Comparison of ENCODE assay signal across 1 cellular context in the genomic region with DNA sequence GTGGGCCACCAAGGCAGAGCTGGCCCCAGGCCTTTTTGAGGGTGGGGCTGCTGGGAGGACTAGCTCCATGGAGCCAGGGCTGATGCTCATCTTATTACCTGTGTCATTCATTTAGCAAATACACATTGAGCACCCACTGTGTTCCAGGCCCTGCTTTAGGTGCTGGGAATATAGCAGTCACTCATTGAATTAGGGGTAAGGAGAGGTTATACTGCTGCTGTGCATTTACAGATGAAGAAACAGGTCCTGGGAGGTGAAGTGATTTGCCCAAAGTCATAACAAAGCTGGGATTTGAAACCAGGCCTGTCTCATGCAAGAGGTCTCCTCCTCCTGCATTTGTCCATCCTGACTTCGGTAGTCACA.
TF ChIP-seq lines count a peak whose summit lies in the region.

No MANE protein-coding gene starts in this region.

TF ChIP-seq in HepG2, 621 proteins besides CTCF, POLR2A, EP300 and RAD21:
- TF ChIP-seq KMT2B (CRISPR knock-in tag; IDR thresholded peaks at IDR 0.05) (no peak), TAF1 (CRISPR knock-in tag; IDR thresholded peaks at IDR 0.05) (peak; percentile 12; the same call in 1 of the 2 replicates), MED8 (CRISPR knock-in tag; IDR thresholded peaks at IDR 0.05; ENCODE audit: insufficient replicate concordance) (peak; percentile 28), HDAC1 (CRISPR knock-in tag; IDR thresholded peaks at IDR 0.05) (no peak), ZNF142 (CRISPR knock-in tag; IDR thresholded peaks at IDR 0.05) (no peak), SETDB1 (CRISPR knock-in tag; IDR thresholded peaks at IDR 0.05; ENCODE audit: borderline replicate concordance) (no peak)
